ENCODE assay signal across 18 cellular contexts in the genomic region with DNA sequence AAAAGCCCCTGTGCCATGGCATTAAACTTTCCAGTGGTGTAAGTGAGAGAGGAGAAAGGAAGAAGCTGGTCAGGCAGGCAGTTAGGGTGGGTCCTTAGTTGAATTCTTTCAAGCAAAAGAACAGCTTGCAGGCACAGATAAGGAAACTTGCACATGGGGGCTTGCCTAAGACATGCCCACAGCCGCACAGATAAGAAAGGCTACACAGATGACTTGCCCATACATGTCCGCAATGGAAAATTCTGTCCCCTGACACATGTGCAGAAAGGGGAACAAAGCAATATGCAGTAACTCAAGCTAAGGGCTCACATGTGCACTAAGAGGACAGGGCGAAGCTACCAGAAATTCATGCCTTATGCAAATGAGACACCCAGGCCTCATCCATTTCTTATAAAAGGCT.
"Had no signal": no experiment of that assay in that cellular context is flagged by ENCODE, and none has a peak within 500 bp of the region (broad histone marks: within the 10 kb centered on the region; RNA-seq: fewer than 3 reads in every experiment).

No MANE protein-coding gene starts in this region.

- H3K27me3 ChIP-seq: suprapubic skin had no signal

- H3K4me3 Mint-ChIP-seq: activated naive CD8-positive, alpha-beta T cell; activated T-cell treated with anti-CD3 and anti-CD28 coated beads, Interleukin-2, amount 50 U/mL, for 24 hours; brain; dendritic cell treated with granulocyte-macrophage colony-stimulating factor and Interleukin-4, amounts not matched to agents 40 ng/mL and 50 ng/mL, for 4 days; immature natural killer cell; naive thymus-derived CD4-positive, alpha-beta T cell; type B pancreatic cell had no signal

- H3K27me3 Mint-ChIP-seq: activated naive CD8-positive, alpha-beta T cell; activated T-cell treated with anti-CD3 and anti-CD28 coated beads, Interleukin-2, amount 50 U/mL, for 24 hours; brain; type B pancreatic cell had no signal

- H3K9me3 Mint-ChIP-seq: activated T-cell treated with anti-CD3 and anti-CD28 coated beads, Interleukin-2, amount 50 U/mL, for 24 hours; immature natural killer cell had no signal

- H3K4me1 ChIP-seq: prostate gland, suprapubic skin had no signal

- ATAC-seq: activated CD4-positive, CD25-positive, alpha-beta regulatory T cell treated with anti-CD3 and anti-CD28 coated beads, Interleukin-2, amount 50 U/mL, for 24 hours; left colon; naive thymus-derived CD4-positive, alpha-beta T cell; stimulated activated naive CD8-positive, alpha-beta T cell treated with anti-CD3 and anti-CD28 coated beads, Interleukin-15, Interleukin-2, amounts not matched to agents 100 U/mL and 50 U/mL, for 24 hours had no signal

- H3K27ac Mint-ChIP-seq: activated naive CD8-positive, alpha-beta T cell; activated T-cell treated with anti-CD3 and anti-CD28 coated beads, Interleukin-2, amount 50 U/mL, for 24 hours; dendritic cell treated with granulocyte-macrophage colony-stimulating factor and Interleukin-4, amounts not matched to agents 40 ng/mL and 50 ng/mL, for 4 days; immature natural killer cell; naive thymus-derived CD4-positive, alpha-beta T cell; type B pancreatic cell had no signal

- H3K4me3 ChIP-seq: lung, prostate gland, suprapubic skin had no signal

- H3K36me3 Mint-ChIP-seq: brain had no signal

- H3K27ac ChIP-seq: prostate gland, suprapubic skin had no signal

- DNase-seq: activated CD4-positive, alpha-beta T cell treated with anti-CD3 and anti-CD28 coated beads, Interleukin-2, amount 50 U/mL, for 4 hours; activated T-cell treated with anti-CD3 and anti-CD28 coated beads, Interleukin-2, amount 50 U/mL, for 24 hours; amygdala; immature natural killer cell; naive thymus-derived CD4-positive, alpha-beta T cell; stimulated activated CD4-positive, alpha-beta T cell treated with anti-CD3 and anti-CD28 coated beads, Interleukin-4, amount 100 ng/mL, for 1 hour; stimulated activated CD8-positive, alpha-beta memory T cell treated with anti-CD3 and anti-CD28 coated beads, Interleukin-4, amount 100 ng/mL, for 48 hours; stimulated activated naive CD8-positive, alpha-beta T cell treated with anti-CD3 and anti-CD28 coated beads, Interleukin-15, Interleukin-2, amounts not matched to agents 100 U/mL and 50 U/mL, for 24 hours; T-helper 1 cell had no signal

- H3K9me3 ChIP-seq: prostate gland had no signal

- H3K36me3 ChIP-seq: prostate gland, suprapubic skin had no signal
